In the genomic region with DNA sequence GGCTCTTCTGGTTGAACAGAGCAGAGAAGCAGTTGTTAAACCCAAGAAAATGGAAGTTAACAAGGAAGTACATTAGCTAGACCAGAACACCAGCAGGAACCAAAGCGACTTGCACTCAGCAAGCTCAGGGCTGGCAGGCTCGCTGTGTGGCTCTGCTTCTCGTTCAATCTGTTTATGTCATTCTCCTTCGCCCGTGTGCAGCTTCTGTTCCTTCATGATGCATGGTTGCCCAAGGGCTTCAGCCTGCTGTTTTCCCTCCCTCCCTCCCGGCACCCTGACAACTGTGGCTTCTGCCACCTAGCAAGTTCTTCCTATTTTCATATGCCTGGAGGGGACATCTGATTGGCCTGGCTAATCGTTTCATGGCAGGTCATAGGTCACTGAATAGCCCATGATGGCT, we compare ENCODE assay signal across 27 cellular contexts. TPM values are rescaled to one million over a fixed set of nuclear protein-coding genes. Genes with fewer than 3 reads are reported as not detected.
"Had no signal": no experiment of that assay in that cellular context is flagged by ENCODE, and none has a peak within 500 bp of the region (broad histone marks: within the 10 kb centered on the region; RNA-seq: fewer than 3 reads in every experiment).

No MANE protein-coding gene starts in this region.

- H3K36me3 ChIP-seq: left lung, right lobe of liver, uterus had no signal

- H3K27ac Mint-ChIP-seq: effector memory CD8-positive, alpha-beta T cell; naive thymus-derived CD8-positive, alpha-beta T cell; nephron progenitor cell; progenitor cell of endocrine pancreas; stimulated activated memory B cell treated with anti-CD40 and anti-IgM and Interleukin-4, amounts not matched to agents 10 μg/mL and 1 μg/mL and 100 μg/mL, for 72 hours; type B pancreatic cell had no signal

- DNase-seq: cortex of kidney; effector memory CD8-positive, alpha-beta T cell; erythroblast; esophagus squamous epithelium; foreskin melanocyte; glutamatergic neuron; heart right ventricle; hippocampal formation; left cardiac atrium; left lung; mammary epithelial cell; mesendoderm; naive thymus-derived CD8-positive, alpha-beta T cell; nephron progenitor cell; occipital lobe; right lobe of liver; stimulated activated CD4-positive, alpha-beta T cell treated with anti-CD3 and anti-CD28 coated beads, Interleukin-4, amount 100 ng/mL, for 4 hours; stimulated activated naive CD8-positive, alpha-beta T cell treated with anti-CD3 and anti-CD28 coated beads, Interleukin-15, Interleukin-2, amounts not matched to agents 100 U/mL and 50 U/mL, for 24 hours; substantia nigra; testis; uterus had no signal

- H3K4me3 ChIP-seq: esophagus squamous epithelium, heart right ventricle, left lung, pancreas, right lobe of liver, testis, tibial artery, uterus had no signal

- ATAC-seq: effector memory CD8-positive, alpha-beta T cell; heart right ventricle; left cardiac atrium; left lung; naive thymus-derived CD8-positive, alpha-beta T cell; pancreas; right lobe of liver; stimulated activated memory B cell treated with anti-CD40 and anti-IgM and Interleukin-4, amounts not matched to agents 10 μg/mL and 1 μg/mL and 100 μg/mL, for 72 hours; stimulated activated naive CD8-positive, alpha-beta T cell treated with anti-CD3 and anti-CD28 coated beads, Interleukin-15, Interleukin-2, amounts not matched to agents 100 U/mL and 50 U/mL, for 24 hours had no signal

- H3K9me3 Mint-ChIP-seq: effector memory CD8-positive, alpha-beta T cell; naive thymus-derived CD8-positive, alpha-beta T cell; nephron progenitor cell; stimulated activated memory B cell treated with anti-CD40 and anti-IgM and Interleukin-4, amounts not matched to agents 10 μg/mL and 1 μg/mL and 100 μg/mL, for 72 hours; type B pancreatic cell had no signal

- H3K27me3 Mint-ChIP-seq: progenitor cell of endocrine pancreas, type B pancreatic cell had no signal

- H3K36me3 Mint-ChIP-seq: naive thymus-derived CD8-positive, alpha-beta T cell; stimulated activated memory B cell treated with anti-CD40 and anti-IgM and Interleukin-4, amounts not matched to agents 10 μg/mL and 1 μg/mL and 100 μg/mL, for 72 hours had no signal

- H3K9me3 ChIP-seq: esophagus squamous epithelium, heart right ventricle, left lung, pancreas, right lobe of liver, testis, tibial artery, uterus had no signal

- H3K4me1 ChIP-seq: esophagus squamous epithelium, heart right ventricle, left lung, pancreas, testis, tibial artery, uterus had no signal

- H3K4me3 Mint-ChIP-seq: effector memory CD8-positive, alpha-beta T cell; naive thymus-derived CD8-positive, alpha-beta T cell; nephron progenitor cell; stimulated activated memory B cell treated with anti-CD40 and anti-IgM and Interleukin-4, amounts not matched to agents 10 μg/mL and 1 μg/mL and 100 μg/mL, for 72 hours; type B pancreatic cell had no signal

- H3K27me3 ChIP-seq: esophagus squamous epithelium, heart right ventricle, left lung, pancreas, right lobe of liver, testis, uterus had no signal

- H3K27ac ChIP-seq: esophagus squamous epithelium, heart right ventricle, left lung, pancreas, right lobe of liver, testis, tibial artery, uterus had no signal

RNA-seq across cellular contexts. Expression of a gene that starts 41.7 kb away (rescaled TPM):
- total RNA-seq: myocyte had no signal
